Comparison of ENCODE assay signal across 11 cellular contexts in genomic region chr14:91242635-91243034, GRCh38. TPM values are rescaled to one million over a fixed set of nuclear protein-coding genes. Genes with fewer than 3 reads are reported as not detected.
A peak's percentile ranks its signal among the peaks of the same experiment; 100 is the strongest.
DNase-seq lines count a peak whose midpoint lies in the region; ATAC-seq and TF ChIP-seq lines count a peak whose summit lies in the region.
"Had no signal": no experiment of that assay in that cellular context is flagged by ENCODE, and none has a peak within 500 bp of the region (broad histone marks: within the 10 kb centered on the region; RNA-seq: fewer than 3 reads in every experiment).

No MANE protein-coding gene starts in this region.

- TF ChIP-seq CTCF in activated CD8-positive, alpha-beta T cell treated with anti-CD3 and anti-CD28 coated beads for 36 hours (IDR thresholded peaks at IDR 0.05) = no peak
- TF ChIP-seq CTCF in lower lobe of right lung (IDR thresholded peaks at IDR 0.05) = no peak

- POLR2A ChIA-PET in activated CD8-positive, alpha-beta T cell treated with anti-CD3 and anti-CD28 coated beads for 36 hours (lab: Charles Lee) = interaction anchor here (0.9 to 8.1 kb wide), 20 partner anchors 9 to 175 kb away, joined by 3 to 274 read pairs (median 6); partner anchors contain the start of genes CCDC88C and DGLUCY

- peak overlapping the region; percentile 80 for H3K4me3 Mint-ChIP-seq in activated CD8-positive, alpha-beta T cell treated with anti-CD3 and anti-CD28 coated beads for 36 hours
- H3K4me3 Mint-ChIP-seq: neural progenitor cell had no signal

- peak; percentile 24 for DNase-seq in stimulated activated CD4-positive, alpha-beta T cell treated with anti-CD3 and anti-CD28 coated beads, Interleukin-15, amount 100 ng/mL, for 24 hours
- no peak for DNase-seq in stimulated activated CD4-positive, alpha-beta T cell treated with anti-CD3 and anti-CD28 coated beads, Interleukin-2, amount 100 ng/mL, for 24 hours
- no peak for DNase-seq in activated CD8-positive, alpha-beta T cell treated with anti-CD3 and anti-CD28 coated beads for 36 hours
- DNase-seq in lower lobe of right lung (no peak), islet precursor cell (no peak), T-helper 9 cell (no peak)
- DNase-seq: gastrocnemius medialis had no signal

- peaks cover 91% of the 10 kb centered on the region for H3K4me1 Mint-ChIP-seq in activated CD8-positive, alpha-beta T cell treated with anti-CD3 and anti-CD28 coated beads for 36 hours (ENCODE audit: low read depth)

- H3K27me3 Mint-ChIP-seq in activated CD8-positive, alpha-beta T cell treated with anti-CD3 and anti-CD28 coated beads for 36 hours = no peaks in the 10 kb centered on the region

- intact Hi-C loops in activated CD8-positive, alpha-beta T cell treated with anti-CD3 and anti-CD28 coated beads for 36 hours (cut with micrococcal nuclease) = loop anchor here (1.0 kb wide), 1 partner anchor 14 kb away; no protein-coding TSS in a partner anchor
- intact Hi-C loops in lower lobe of right lung (cut with DNase I) = no loop called here

- H3K27me3 ChIP-seq in lower lobe of right lung (ENCODE audit: low read depth) = no peaks in the 10 kb centered on the region
- H3K27me3 ChIP-seq: gastrocnemius medialis, neural progenitor cell had no signal

- no peak for ATAC-seq in activated CD8-positive, alpha-beta T cell treated with anti-CD3 and anti-CD28 coated beads for 36 hours
- ATAC-seq in lower lobe of right lung (no peak), HG03571 (IDR thresholded peaks at IDR 0.05; ENCODE audit: unreplicated experiment) (no peak), GM21529 (IDR thresholded peaks at IDR 0.05; ENCODE audit: unreplicated experiment) (no peak)
- ATAC-seq: Right ventricle myocardium inferior had no signal

- H3K27ac Mint-ChIP-seq in activated CD8-positive, alpha-beta T cell treated with anti-CD3 and anti-CD28 coated beads for 36 hours = peak overlapping the region; percentile 97
- H3K27ac Mint-ChIP-seq: neural progenitor cell had no signal

- H3K9me3 ChIP-seq in lower lobe of right lung = no peaks in the 10 kb centered on the region
- H3K9me3 ChIP-seq: gastrocnemius medialis had no signal

- CTCF ChIA-PET in activated CD8-positive, alpha-beta T cell treated with anti-CD3 and anti-CD28 coated beads for 36 hours (lab: Charles Lee) = interaction anchor here (1.0 to 10.4 kb wide), 5 partner anchors 9 to 66 kb away, joined by 4 to 102 read pairs (median 10); no protein-coding TSS in a partner anchor

- peak overlapping the region; percentile 59 for H3K27ac ChIP-seq in lower lobe of right lung
- H3K27ac ChIP-seq: gastrocnemius medialis, neural progenitor cell had no signal

- peaks cover 85% of the 10 kb centered on the region for H3K36me3 Mint-ChIP-seq in activated CD8-positive, alpha-beta T cell treated with anti-CD3 and anti-CD28 coated beads for 36 hours (ENCODE audit: low read depth)
- H3K36me3 Mint-ChIP-seq: neural progenitor cell had no signal

- H3K9me3 Mint-ChIP-seq in activated CD8-positive, alpha-beta T cell treated with anti-CD3 and anti-CD28 coated beads for 36 hours = peaks cover 5% of the 10 kb centered on the region

- no peaks in the 10 kb centered on the region for H3K36me3 ChIP-seq in lower lobe of right lung
- H3K36me3 ChIP-seq: gastrocnemius medialis, neural progenitor cell had no signal

- H3K4me3 ChIP-seq in lower lobe of right lung = peak overlapping the region; percentile 27
- H3K4me3 ChIP-seq: gastrocnemius medialis, neural progenitor cell had no signal

- H3K4me1 ChIP-seq in lower lobe of right lung = peaks cover 41% of the 10 kb centered on the region
- H3K4me1 ChIP-seq: gastrocnemius medialis, neural progenitor cell had no signal

RNA-seq across cellular contexts. Expression of gene GPR68, which starts 1.9 kb away (rescaled TPM):
- total RNA-seq in activated CD8-positive, alpha-beta T cell treated with anti-CD3 and anti-CD28 coated beads for 36 hours = 10 to 100 TPM; 11.9 to 14.0 TPM
- total RNA-seq in lower lobe of right lung = 3.4 TPM
